11 cellular contexts compared by ENCODE assay signal in genomic region chr21:34844924-34845238, GRCh38.
A peak's percentile ranks its signal among the peaks of the same experiment; 100 is the strongest.
DNase-seq lines count a peak whose midpoint lies in the region; ATAC-seq and TF ChIP-seq lines count a peak whose summit lies in the region.
"Had no signal": no experiment of that assay in that cellular context is flagged by ENCODE, and none has a peak within 500 bp of the region (broad histone marks: within the 10 kb centered on the region; RNA-seq: fewer than 3 reads in every experiment).

No MANE protein-coding gene starts in this region.

- H3K27ac ChIP-seq in PC-3 (ENCODE audit: low read length) (no peak overlapping the region), hepatocyte (peak overlapping the region; percentile 94), thyroid gland (peak overlapping the region in 2 of 3 donors; percentile 67 to 72)

- H3K4me3 ChIP-seq in PC-3 (ENCODE audit: low read length) (no peak overlapping the region), hepatocyte (no peak overlapping the region), thyroid gland (replicated peaks in 1 of 3) (no peak overlapping the region)
- H3K4me3 ChIP-seq: thoracic aorta had no signal

- H3K9me3 ChIP-seq in PC-3 (ENCODE audit: low read length) (no peaks in the 10 kb centered on the region), hepatocyte (ENCODE audit: low read depth) (no peaks in the 10 kb centered on the region), thyroid gland (no peaks in the 10 kb centered on the region)
- H3K9me3 ChIP-seq: BE2C, thoracic aorta had no signal

- no peaks in the 10 kb centered on the region for H3K9me2 ChIP-seq in PC-3 (replicated peaks; ENCODE audit: low read length)
- H3K9me2 ChIP-seq in hepatocyte (replicated peaks; ENCODE audit: insufficient read depth) = no peaks in the 10 kb centered on the region

- H3F3A ChIP-seq in PC-3 (ENCODE audit: low read length, unreplicated experiment) = peaks cover 19% of the 10 kb centered on the region

- peaks cover 56% of the 10 kb centered on the region for H3K36me3 ChIP-seq in PC-3 (ENCODE audit: low read depth, low read length)
- no peaks in the 10 kb centered on the region for H3K36me3 ChIP-seq in hepatocyte (replicated peaks; ENCODE audit: insufficient read depth, low read depth)
- no peaks in the 10 kb centered on the region for H3K36me3 ChIP-seq in thyroid gland
- H3K36me3 ChIP-seq: BE2C, thoracic aorta had no signal

- no peak for TF ChIP-seq POLR2A in thyroid gland (IDR thresholded peaks at IDR 0.05)

- WGBS in hepatocyte (ENCODE audit: low lambda C conversion rate, missing lambda C conversion rate) = 63% methylated on average over 4 of the region's 4 CpGs
- 35 to 52% methylated on average over 4 of the region's 4 CpGs for WGBS in thyroid gland, 2 donors

- TF ChIP-seq CTCF in PC-3 (conservative IDR thresholded peaks at IDR 0.05; ENCODE audit: low read depth, low read length) (no peak), hepatocyte (IDR thresholded peaks at IDR 0.05; ENCODE audit: poor library complexity) (no peak), thyroid gland (IDR thresholded peaks at IDR 0.05) (no peak)

- intact Hi-C loops in PC-3 (cut with micrococcal nuclease) (loop anchor here (5.0 kb wide), 1 partner anchor 153 kb away; no protein-coding TSS in a partner anchor), thyroid gland (cut with DNase I) (no loop called here)

- no peak for DNase-seq in activated T-cell treated with anti-CD3 and anti-CD28 coated beads, Interleukin-2, amount 50 U/mL, for 24 hours
- no peak for DNase-seq in activated T-cell treated with anti-CD3 and anti-CD28 coated beads, Interleukin-2, amount 50 U/mL, for 1 hour
- DNase-seq in PC-3 (no peak), hepatocyte (ENCODE audit: low spot score) (no peak), thyroid gland (peak; percentile 47 to 58), NOMO-1 (lab: John Stamatoyannopoulos, UW; ENCODE audit: unreplicated experiment in 2 of 2) (no peak), globus pallidus (ENCODE audit: low spot score) (no peak), SKM-1 (lab: John Stamatoyannopoulos, UW; ENCODE audit: unreplicated experiment) (no peak)
- DNase-seq: BE2C, SIG-M5 had no signal

- no TSS peak for BruUV-seq in PC-3 (replicated peaks; lab: Mats Ljungman, UMichigan)

- peak overlapping the region; percentile 80 for H3K27ac Mint-ChIP-seq in activated T-cell treated with anti-CD3 and anti-CD28 coated beads, Interleukin-2, amount 50 U/mL, for 24 hours

- CTCF ChIA-PET in PC-3 (lab: Charles Lee) = interaction anchor here (1.8 kb wide), 1 partner anchor 37 kb away, joined by 6 read pairs; no protein-coding TSS in a partner anchor

- no peaks in the 10 kb centered on the region for H3K27me3 Mint-ChIP-seq in activated T-cell treated with anti-CD3 and anti-CD28 coated beads, Interleukin-2, amount 50 U/mL, for 24 hours

- no peak overlapping the region for H3K9ac ChIP-seq in PC-3 (ENCODE audit: low read length)

- H3K4me2 ChIP-seq in PC-3 (ENCODE audit: low read length) = peak overlapping the region; percentile 71
- peak overlapping the region; percentile 51 for H3K4me2 ChIP-seq in hepatocyte

- no peaks in the 10 kb centered on the region for H3K9me3 Mint-ChIP-seq in activated T-cell treated with anti-CD3 and anti-CD28 coated beads, Interleukin-2, amount 50 U/mL, for 24 hours

- no peak overlapping the region for H2AFZ ChIP-seq in PC-3 (ENCODE audit: low read length)
- H2AFZ ChIP-seq in hepatocyte = no peak overlapping the region

- H4K20me1 ChIP-seq in PC-3 (ENCODE audit: low read length) (peaks cover 46% of the 10 kb centered on the region), hepatocyte (ENCODE audit: insufficient read depth, poor library complexity, severe bottlenecking) (no peaks in the 10 kb centered on the region)

- H3K4me3 Mint-ChIP-seq in activated T-cell treated with anti-CD3 and anti-CD28 coated beads, Interleukin-2, amount 50 U/mL, for 24 hours = no peak overlapping the region

- H3K27me3 ChIP-seq in PC-3 (ENCODE audit: low read length) (no peaks in the 10 kb centered on the region), hepatocyte (no peaks in the 10 kb centered on the region), thyroid gland (no peaks in the 10 kb centered on the region)
- H3K27me3 ChIP-seq: BE2C had no signal

- POLR2A ChIA-PET in PC-3 (lab: Charles Lee; ENCODE audit: unreplicated experiment) = interaction anchor here (0.6 kb wide), 1 partner anchor 39 kb away, joined by 4 read pairs; no protein-coding TSS in a partner anchor

- H3K79me2 ChIP-seq in PC-3 (ENCODE audit: low read length) = peaks cover 76% of the 10 kb centered on the region
- H3K79me2 ChIP-seq in hepatocyte = peaks cover 22% of the 10 kb centered on the region

- H3K36me3 Mint-ChIP-seq in activated T-cell treated with anti-CD3 and anti-CD28 coated beads, Interleukin-2, amount 50 U/mL, for 24 hours (ENCODE audit: low read depth) = peaks cover 85% of the 10 kb centered on the region

- ATAC-seq in PC-3 = no peak

- peaks cover 54% of the 10 kb centered on the region for H3K4me1 Mint-ChIP-seq in activated T-cell treated with anti-CD3 and anti-CD28 coated beads, Interleukin-2, amount 50 U/mL, for 24 hours (ENCODE audit: low read depth)

- H3K4me1 ChIP-seq in PC-3 (ENCODE audit: insufficient read depth, low read length) (peaks cover 36% of the 10 kb centered on the region), hepatocyte (ENCODE audit: insufficient read depth) (peaks cover 29% of the 10 kb centered on the region), thyroid gland (peaks cover 33 to 40% of the 10 kb centered on the region in 2 donors)
- H3K4me1 ChIP-seq: BE2C had no signal

Comparison
In these comparisons a context has a peak if more than half of its experiments do, and no peak if none do; other contexts are left out.
1. DNase-seq: peak in thyroid gland (2 of 2); none in activated T-cell treated with anti-CD3 and anti-CD28 coated beads, Interleukin-2, amount 50 U/mL, for 24 hours (single experiment), activated T-cell treated with anti-CD3 and anti-CD28 coated beads, Interleukin-2, amount 50 U/mL, for 1 hour (single experiment), PC-3 (single experiment), hepatocyte (single experiment), NOMO-1 (0 of 2), globus pallidus (single experiment) and SKM-1 (single experiment).